ENCODE assay signal across 16 cellular contexts in genomic region chr2:10634495-10634894, GRCh38. TPM values are rescaled to one million over a fixed set of nuclear protein-coding genes. Genes with fewer than 3 reads are reported as not detected.
DNase-seq lines count a peak whose midpoint lies in the region; ATAC-seq and TF ChIP-seq lines count a peak whose summit lies in the region.
"Had no signal": no experiment of that assay in that cellular context is flagged by ENCODE, and none has a peak within 500 bp of the region (broad histone marks: within the 10 kb centered on the region; RNA-seq: fewer than 3 reads in every experiment).

No MANE protein-coding gene starts in this region.

- no peaks in the 10 kb centered on the region for H3K9me2 ChIP-seq in GM23338 (ENCODE audit: insufficient read depth)

- no peak overlapping the region for H3K14ac ChIP-seq in IMR-90 (replicated peaks; ENCODE audit: low read depth, low read length)

- TF ChIP-seq POLR2A in IMR-90 (IDR thresholded peaks at IDR 0.05; ENCODE audit: low read depth, low read length) = no peak

- peak overlapping the region; percentile 10; the same call in 1 of the 2 replicates for H3K27ac Mint-ChIP-seq in GM23338
- H3K27ac Mint-ChIP-seq: CD4-positive, alpha-beta T cell had no signal

- no peak overlapping the region; the same call in 1 of the 2 replicates for H3K23ac ChIP-seq in IMR-90 (ENCODE audit: low read depth, low read length)

- H3K27ac ChIP-seq in GM23338 (ENCODE audit: low read depth) = no peak overlapping the region
- no peak overlapping the region for H3K27ac ChIP-seq in IMR-90 (ENCODE audit: insufficient read depth, low read length)
- H3K27ac ChIP-seq in heart right ventricle = peak overlapping the region in 1 of 10 donors; percentile 33
- H3K27ac ChIP-seq: GM23248 had no signal

- no CpG with 5 or more reads among the region's 5 CpGs for WGBS in IMR-90 (ENCODE audit: extremely low coverage in 2 of 2, insufficient read length in 1 of 2), 2 experiments
- WGBS in heart right ventricle, 2 donors = 48 to 54% methylated on average over 5 of the region's 5 CpGs

- H3F3A ChIP-seq in GM23338 (replicated peaks; ENCODE audit: low read depth) = no peaks in the 10 kb centered on the region

- H3K4me3 ChIP-seq in GM23338 (no peak overlapping the region), IMR-90 (ENCODE audit: insufficient read depth, low read depth, low read length) (no peak overlapping the region), heart right ventricle (no peak overlapping the region), mucosa of descending colon (no peak overlapping the region)
- H3K4me3 ChIP-seq: GM23248 had no signal

- no peak overlapping the region for H2AK5ac ChIP-seq in IMR-90 (ENCODE audit: low read depth, low read length)

- no peak overlapping the region for H3K4me2 ChIP-seq in GM23338
- no peak overlapping the region for H3K4me2 ChIP-seq in IMR-90 (ENCODE audit: low read depth, low read length)

- peaks cover 3% of the 10 kb centered on the region for H3K9me1 ChIP-seq in IMR-90 (ENCODE audit: insufficient read depth, low read length)

- H3K18ac ChIP-seq in IMR-90 (ENCODE audit: low read depth, low read length) = no peak overlapping the region

- H2BK15ac ChIP-seq in IMR-90 (ENCODE audit: low read depth, low read length) = no peak overlapping the region

- no peak for ATAC-seq in GM23338
- peak; percentile 59 for ATAC-seq in IMR-90 (ENCODE audit: low read depth)
- ATAC-seq in heart right ventricle = peak in 7 of 8 donors; percentile 55 to 79 (median 65)
- ATAC-seq in mucosa of descending colon = peak; percentile 21

- H2BK5ac ChIP-seq in IMR-90 (ENCODE audit: low read depth, low read length, poor library complexity, severe bottlenecking) = no peak overlapping the region

- no peaks in the 10 kb centered on the region for H3K27me3 Mint-ChIP-seq in GM23338 (ENCODE audit: insufficient read depth, low read depth, poor library complexity)
- H3K27me3 Mint-ChIP-seq: CD4-positive, alpha-beta T cell had no signal

- H4K20me1 ChIP-seq in GM23338 (replicated peaks; ENCODE audit: insufficient read depth) = peaks cover 5% of the 10 kb centered on the region
- no peaks in the 10 kb centered on the region for H4K20me1 ChIP-seq in IMR-90 (ENCODE audit: insufficient read depth, low read length)

- CTCF ChIA-PET in IMR-90 (lab: Yijun Ruan, JAX) = interaction anchor here (0.6 kb wide), 1 partner anchor 152 kb away, joined by 7 read pairs; no protein-coding TSS in a partner anchor

- intact Hi-C loops in IMR-90 (cut with micrococcal nuclease) = no loop called here
- intact Hi-C loops in heart right ventricle (cut with DNase I) = loop anchor here in 1 of 10 donors (10.0 kb wide), 1 partner anchor 150 kb away; no protein-coding TSS in a partner anchor
- intact Hi-C loops in mucosa of descending colon (cut with DNase I, micrococcal nuclease) = no loop called here

- no peak overlapping the region for H2BK20ac ChIP-seq in IMR-90 (ENCODE audit: low read depth, low read length)

- H4K91ac ChIP-seq in IMR-90 (ENCODE audit: insufficient read depth, low read depth, low read length) = no peak overlapping the region

- no peak for TF ChIP-seq RAD21 in IMR-90 (IDR thresholded peaks at IDR 0.05; ENCODE audit: low read length)

- peaks cover 23% of the 10 kb centered on the region; the same call in 2 of the 3 replicates for H3K36me3 Mint-ChIP-seq in GM23338 (ENCODE audit: low read depth)

- H3K4ac ChIP-seq in IMR-90 (ENCODE audit: low read depth, low read length) = no peak overlapping the region

- H3K4me1 Mint-ChIP-seq in GM23338 = no peaks in the 10 kb centered on the region

- dilution Hi-C loops in IMR-90 (cut with HindIII; ENCODE audit: low sequenced_read_pairs, unreplicated experiment) = no loop called here

- no peak for DNase-seq in GM23338 (ENCODE audit: low spot score)
- DNase-seq in IMR-90 = peak; percentile 26
- DNase-seq in heart right ventricle = no peak
- no peak for DNase-seq in mucosa of descending colon
- no peak for DNase-seq in DMS53 treated with DMSO at 0.1 percent for 48 hours (lab: John Stamatoyannopoulos, UW; ENCODE audit: unreplicated experiment)
- no peak for DNase-seq in activated gamma-delta T cell (lab: John Stamatoyannopoulos, UW)
- DNase-seq in NCI-H2029 treated with DMSO at 0.1 percent for 48 hours (lab: John Stamatoyannopoulos, UW) = no peak
- DNase-seq in KG1 (lab: John Stamatoyannopoulos, UW) = no peak
- DNase-seq: ACHN; CD4-positive, alpha-beta T cell; GF-D8; GM23248; NCI-H1436 treated with DMSO at 0.1 percent for 48 hours; NCI-H446; NCI-H748 treated with DMSO at 0.1 percent for 48 hours; SHP77 had no signal

- in situ Hi-C loops in IMR-90 (cut with MboI; ENCODE audit: low sequenced_read_pairs) = no loop called here

- H2AFZ ChIP-seq in GM23338 (no peak overlapping the region), IMR-90 (replicated peaks; ENCODE audit: low read length, poor library complexity) (no peak overlapping the region)
- H2AFZ ChIP-seq: GM23248 had no signal

- no peak overlapping the region for H3K9ac ChIP-seq in IMR-90 (ENCODE audit: low read depth, low read length)
- H3K9ac ChIP-seq: GM23248 had no signal

- no peaks in the 10 kb centered on the region for H3K27me3 ChIP-seq in GM23338 (ENCODE audit: insufficient read depth)
- no peaks in the 10 kb centered on the region for H3K27me3 ChIP-seq in IMR-90 (ENCODE audit: control insufficient read depth, insufficient read depth, low read length)
- no peaks in the 10 kb centered on the region for H3K27me3 ChIP-seq in heart right ventricle

- H3K56ac ChIP-seq in IMR-90 (ENCODE audit: extremely low read depth, insufficient read depth, low read length) = no peak overlapping the region

- POLR2A ChIA-PET in IMR-90 (lab: Charles Lee; ENCODE audit: unreplicated experiment) = no interaction called here

- no peaks in the 10 kb centered on the region; the same call in 1 of the 2 replicates for H3K79me2 ChIP-seq in GM23338 (replicated peaks; ENCODE audit: insufficient read depth)

- H2AK9ac ChIP-seq in IMR-90 (replicated peaks; ENCODE audit: low read depth, low read length, poor library complexity) = no peak overlapping the region

- H4K5ac ChIP-seq in IMR-90 (ENCODE audit: low read depth, low read length) = no peak overlapping the region

- no peaks in the 10 kb centered on the region for H3K9me3 ChIP-seq in IMR-90 (ENCODE audit: control insufficient read depth, insufficient read depth, low read length)
- no peaks in the 10 kb centered on the region for H3K9me3 ChIP-seq in heart right ventricle
- H3K9me3 ChIP-seq in mucosa of descending colon = no peaks in the 10 kb centered on the region

- BruUV-seq in IMR-90 (replicated peaks; lab: Mats Ljungman, UMichigan) = no TSS peak

- no peaks in the 10 kb centered on the region for H3K79me1 ChIP-seq in IMR-90 (ENCODE audit: low read depth in 1 of 2, low read length in 2 of 2)

- no peaks in the 10 kb centered on the region for H3K4me1 ChIP-seq in GM23338 (ENCODE audit: insufficient read depth)
- H3K4me1 ChIP-seq in IMR-90 (ENCODE audit: control insufficient read depth, insufficient read depth, low read length) = no peaks in the 10 kb centered on the region; the same call in 1 of the 2 replicates
- H3K4me1 ChIP-seq in heart right ventricle = no peaks in the 10 kb centered on the region
- H3K4me1 ChIP-seq in mucosa of descending colon (ENCODE audit: low read depth) = peaks cover 2% of the 10 kb centered on the region

- H2BK120ac ChIP-seq in IMR-90 (ENCODE audit: low read depth, low read length) = no peak overlapping the region

- no peak overlapping the region for H4K8ac ChIP-seq in IMR-90 (ENCODE audit: low read depth in 2 of 2, low read length in 2 of 2)

- H3K36me3 ChIP-seq in GM23338 (ENCODE audit: insufficient read depth) = no peaks in the 10 kb centered on the region; the same call in none of the 2 replicates
- peaks cover 13% of the 10 kb centered on the region for H3K36me3 ChIP-seq in IMR-90 (ENCODE audit: control insufficient read depth, insufficient read depth, low read length)
- peaks cover 0 to 71% (median 5%) of the 10 kb centered on the region in 9 donors for H3K36me3 ChIP-seq in heart right ventricle
- no peaks in the 10 kb centered on the region for H3K36me3 ChIP-seq in mucosa of descending colon (ENCODE audit: low read depth)

- H3K9me3 Mint-ChIP-seq in GM23338 = no peaks in the 10 kb centered on the region
- H3K9me3 Mint-ChIP-seq: CD4-positive, alpha-beta T cell had no signal

- TF ChIP-seq CTCF in GM23338 (conservative IDR thresholded peaks at IDR 0.05; ENCODE audit: low read depth in 2 of 2) (no peak), IMR-90 (conservative IDR thresholded peaks at IDR 0.05; ENCODE audit: low read depth, low read length) (no peak), heart right ventricle (IDR thresholded peaks at IDR 0.05) (no peak), mucosa of descending colon (IDR thresholded peaks at IDR 0.05) (no peak)

- no peak overlapping the region for H3K4me3 Mint-ChIP-seq in GM23338
- H3K4me3 Mint-ChIP-seq: CD4-positive, alpha-beta T cell had no signal

TF ChIP-seq in IMR-90, 13 proteins besides CTCF, POLR2A, EP300 and RAD21:
- TF ChIP-seq RCOR1 (IDR thresholded peaks at IDR 0.05; ENCODE audit: insufficient replicate concordance, low read length) (no peak), ELK1 (IDR thresholded peaks at IDR 0.05; ENCODE audit: borderline replicate concordance, low read depth, low read length) (no peak), MAZ (IDR thresholded peaks at IDR 0.05; ENCODE audit: borderline replicate concordance, low read depth, low read length) (no peak), MXI1 (IDR thresholded peaks at IDR 0.05; ENCODE audit: borderline replicate concordance, low read depth, low read length) (no peak), FOS (IDR thresholded peaks at IDR 0.05; ENCODE audit: low read depth, low read length) (no peak)

RNA-seq across cellular contexts. Expression of gene NOL10, which starts 55.3 kb away (rescaled TPM):
- total RNA-seq in GM23338 (2014; rRNA removed; shearing (Covaris generic)) = 41.2 and 48.8 TPM in 2 replicates
- polyA plus RNA-seq in GM23338 (2016; fragmentation: Nextera tagmentation; extraction: Ambion mirVana) = 19.5 and 30.6 TPM in 2 replicates
- total RNA-seq in IMR-90 (2012; rRNA removed) = 60.5 and 60.9 TPM in 2 replicates
- polyA plus RNA-seq in IMR-90 (2012; rRNA removed) = 10.3 and 12.7 TPM in 2 replicates
- 2.7 and 3.4 TPM in 2 replicates for polyA plus RNA-seq in IMR-90 (2012; cell fraction: cytosol; rRNA removed)
- polyA plus RNA-seq in IMR-90 (2012; cell fraction: nucleus; rRNA removed; ENCODE audit: low replicate concordance) = 1.5 and 9.4 TPM in 2 replicates
- 10 to 100 TPM; 15.0 to 21.0 (median 19.2) TPM for total RNA-seq in heart right ventricle
- polyA plus RNA-seq in heart right ventricle = 10 to 100 TPM in 1 of 2 donors, 1 to 10 TPM in 1; 6.9 to 11.3 TPM
- 10 to 100 TPM; 17.0 to 22.7 (median 19.7) TPM for total RNA-seq in mucosa of descending colon
